In the genomic region with DNA sequence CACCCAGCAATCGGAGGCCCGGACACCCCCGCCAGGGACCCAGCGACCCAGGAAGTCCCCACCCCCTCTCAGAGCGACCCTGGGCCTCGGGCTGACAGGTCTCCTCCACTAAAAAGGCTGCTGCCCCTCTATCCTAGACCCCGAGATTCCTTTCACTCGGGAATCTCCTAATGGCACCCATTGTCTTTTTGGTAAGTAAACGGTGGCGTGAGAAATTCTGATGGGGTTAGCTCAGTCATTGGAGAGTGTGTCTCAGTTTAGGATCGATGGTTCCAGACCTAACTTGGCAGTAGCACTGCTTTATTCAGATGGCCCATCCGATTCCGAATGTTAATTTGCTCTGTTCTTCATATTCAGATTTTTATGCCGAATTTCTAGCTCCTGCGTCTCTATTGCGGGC, we compare ENCODE assay signal across 8 cellular contexts.
DNase-seq lines count a peak whose midpoint lies in the region; ATAC-seq, FAIRE-seq and TF ChIP-seq lines count a peak whose summit lies in the region.
"Not testable (repeated sequence)": the region's sequence is repeated elsewhere in the genome, so short reads cannot be mapped to it uniquely, and the experiment has no call there.

No MANE protein-coding gene starts in this region.

- H3K9me3 Mint-ChIP-seq in osteocyte (ENCODE audit: unreplicated experiment): not testable (repeated sequence)

- not testable (repeated sequence) for TF ChIP-seq EP300 in H1 (IDR thresholded peaks at IDR 0.05; ENCODE audit: borderline replicate concordance in 1 of 2, low read depth in 2 of 2, low read length in 2 of 2); gastroesophageal sphincter (IDR thresholded peaks at IDR 0.05); suprapubic skin (IDR thresholded peaks at IDR 0.05)

- not testable (repeated sequence) for H3K9me3 ChIP-seq in GM23248 (ENCODE audit: low read depth); adipocyte (ENCODE audit: control insufficient read depth, low read length); H1 (ENCODE audit: insufficient read depth in 2 of 2, low read depth in 1 of 2, low read length in 1 of 2); gastroesophageal sphincter; iPS-18c (ENCODE audit: control insufficient read depth, insufficient read depth, low read length); suprapubic skin

- not testable (repeated sequence) for H3K79me2 ChIP-seq in GM23248 (ENCODE audit: insufficient read depth); H1 (ENCODE audit: control insufficient read depth in 1 of 2, insufficient read depth in 2 of 2, low read length in 2 of 2)

- H4K5ac ChIP-seq in H1 (ENCODE audit: insufficient read length, low read depth, low read length): not testable (repeated sequence)

- not testable (repeated sequence) for H2BK15ac ChIP-seq in H1 (ENCODE audit: low read length)

- H3K36me3 Mint-ChIP-seq in osteocyte (ENCODE audit: unreplicated experiment): not testable (repeated sequence)

- H3K79me1 ChIP-seq in H1 (ENCODE audit: low read depth, low read length): not testable (repeated sequence)

- H4K20me1 ChIP-seq in GM23248 (ENCODE audit: insufficient read depth); H1 (replicated peaks in 1 of 2; ENCODE audit: control insufficient read depth in 1 of 2, insufficient read depth in 2 of 2, low read length in 2 of 2): not testable (repeated sequence)

- POLR2A ChIA-PET in H1 (lab: Charles Lee; ENCODE audit: partially characterized antibody): not testable (repeated sequence)

- ATAC-seq in SK-N-SH treated with all-trans-retinoic acid at 6 μM for 48 hours (peak; percentile 10; the same call in 1 of the 3 replicates), gastroesophageal sphincter (peak; percentile 25)

- H3K4me1 Mint-ChIP-seq in osteocyte (ENCODE audit: unreplicated experiment): not testable (repeated sequence)

- H2AFZ ChIP-seq in GM23248: peak overlapping the region; percentile 73
- not testable (repeated sequence) for H2AFZ ChIP-seq in H1 (ENCODE audit: low read length)

- not testable (repeated sequence) for H3K27ac Mint-ChIP-seq in osteocyte (ENCODE audit: unreplicated experiment)

- H3K9ac ChIP-seq in GM23248: peak overlapping the region; percentile 40; the same call in 1 of the 2 replicates
- not testable (repeated sequence) for H3K9ac ChIP-seq in adipocyte (ENCODE audit: low read length); H1 (replicated peaks in 1 of 4; ENCODE audit: extremely low read depth in 1 of 4, low read depth in 3 of 4, low read length in 3 of 4)

- not testable (repeated sequence) for FAIRE-seq in H1 (lab: Jason Lieb, UNC)

- H3F3A ChIP-seq in GM23248 (ENCODE audit: insufficient read depth): not testable (repeated sequence)

- H2BK120ac ChIP-seq in H1 (replicated peaks; ENCODE audit: low read depth, low read length): not testable (repeated sequence)

- not testable (repeated sequence) for H2BK20ac ChIP-seq in H1 (ENCODE audit: low read length)

- H3K4me3 Mint-ChIP-seq in osteocyte (ENCODE audit: unreplicated experiment): peak overlapping the region; percentile 26

- not testable (repeated sequence) for TF ChIP-seq POLR2A in H1 (IDR thresholded peaks at IDR 0.05; ENCODE audit: control extremely low read depth in 1 of 2, low read depth in 2 of 2, low read length in 2 of 2); gastroesophageal sphincter (IDR thresholded peaks at IDR 0.05); suprapubic skin (IDR thresholded peaks at IDR 0.05)

- H3K23me2 ChIP-seq in H1 (ENCODE audit: low read depth, low read length): not testable (repeated sequence)

- H4K91ac ChIP-seq in H1 (replicated peaks; ENCODE audit: insufficient read length, low read length): not testable (repeated sequence)

- not testable (repeated sequence) for DNase-seq in GM23248; adipocyte (ENCODE audit: low read depth); H1 (ENCODE audit: low read depth in 1 of 2, low spot score in 2 of 2); osteocyte (ENCODE audit: extremely low spot score, unreplicated experiment); suprapubic skin (ENCODE audit: low spot score in 2 of 2)

- H2AK5ac ChIP-seq in H1 (ENCODE audit: low read depth, low read length): not testable (repeated sequence)

- not testable (repeated sequence) for H3K4me1 ChIP-seq in GM23248 (ENCODE audit: insufficient read depth); adipocyte (ENCODE audit: control insufficient read depth, insufficient read depth, low read length); H1 (replicated peaks in 1 of 4; ENCODE audit: control insufficient read depth in 3 of 4, insufficient read depth in 4 of 4, low read length in 3 of 4); gastroesophageal sphincter; suprapubic skin

- H2BK12ac ChIP-seq in H1 (ENCODE audit: low read depth, low read length): not testable (repeated sequence)

- H3K27ac ChIP-seq in GM23248; H1 (ENCODE audit: low read depth, low read length); gastroesophageal sphincter; suprapubic skin: not testable (repeated sequence)

- in situ Hi-C loops in GM23248 (cut with MboI): not testable (repeated sequence)

- not testable (repeated sequence) for H3K14ac ChIP-seq in H1 (ENCODE audit: insufficient read length)

- H3K23ac ChIP-seq in H1 (ENCODE audit: insufficient read length): not testable (repeated sequence)

- not testable (repeated sequence) for H3K36me3 ChIP-seq in GM23248 (ENCODE audit: low read depth); adipocyte (ENCODE audit: control insufficient read depth, insufficient read depth, low read length, severe bottlenecking); H1 (ENCODE audit: control insufficient read depth in 2 of 4, insufficient read depth in 4 of 4, low read length in 3 of 4); gastroesophageal sphincter; suprapubic skin

- H3K4ac ChIP-seq in H1 (replicated peaks; ENCODE audit: insufficient read length, low read depth, low read length): not testable (repeated sequence)

- CTCF ChIA-PET in H1 (lab: Charles Lee; ENCODE audit: partially characterized antibody): not testable (repeated sequence)

- H3K9me2 ChIP-seq in GM23248 (ENCODE audit: insufficient read depth): not testable (repeated sequence)

- H3K4me2 ChIP-seq in GM23248 (ENCODE audit: unreplicated experiment) (peak overlapping the region; percentile 42), H1 (ENCODE audit: insufficient read depth in 1 of 2, low read depth in 2 of 2, low read length in 2 of 2) (peak overlapping the region in 1 of 2 experiments; percentile 42; a peak in 2 of 4 replicates)

- not testable (repeated sequence) for TF ChIP-seq CTCF in H1 (IDR thresholded peaks at IDR 0.05; ENCODE audit: control extremely low read depth in 1 of 3, insufficient read depth in 1 of 3, low read depth in 1 of 3, low read length in 3 of 3); gastroesophageal sphincter (IDR thresholded peaks at IDR 0.05); osteocyte (IDR thresholded peaks at IDR 0.05); suprapubic skin (IDR thresholded peaks at IDR 0.05)

- TF ChIP-seq RAD21 in H1 (IDR thresholded peaks at IDR 0.05 in 1 of 2, conservative IDR thresholded peaks at IDR 0.05 in 1 of 2; ENCODE audit: low read depth in 2 of 2, low read length in 2 of 2): not testable (repeated sequence)

- not testable (repeated sequence) for H4K8ac ChIP-seq in H1 (ENCODE audit: extremely low read depth, insufficient read depth, low read length)

- H3K56ac ChIP-seq in H1 (replicated peaks; ENCODE audit: insufficient read length, low read depth, low read length): not testable (repeated sequence)

- H3K18ac ChIP-seq in H1 (ENCODE audit: extremely low read depth, low read length): not testable (repeated sequence)

- H3K27me3 Mint-ChIP-seq in osteocyte (ENCODE audit: unreplicated experiment): not testable (repeated sequence)

- H3K4me3 ChIP-seq in GM23248 (peak overlapping the region; percentile 59), adipocyte (ENCODE audit: low read length) (peak overlapping the region; percentile 54), H1 (ENCODE audit: extremely low read depth in 1 of 4, insufficient read depth in 2 of 4, low read depth in 3 of 4, low read length in 4 of 4) (peak overlapping the region; percentile 27 to 63 (median 43); a peak in 6 of 8 replicates), gastroesophageal sphincter (peak overlapping the region in 1 of 2 donors; percentile 34), iPS-18c (ENCODE audit: insufficient read depth, low read depth, low read length) (peak overlapping the region; percentile 36; the same call in 1 of the 2 replicates), suprapubic skin (peak overlapping the region; percentile 28)

- not testable (repeated sequence) for H2BK5ac ChIP-seq in H1 (ENCODE audit: low read depth, low read length)

- whole genome bisulfite sequencing in GM23248 (ENCODE audit: low coverage in 1 of 2, low lambda C conversion rate in 2 of 2, missing lambda C conversion rate in 2 of 2), 2 experiments: 3% methylated on average over 10 to 13 of the region's 16 CpGs
- 3% methylated on average over 10 of the region's 16 CpGs; no CpG with 5 or more reads in 1 of the 2 experiments for WGBS in H1 (ENCODE audit: extremely low coverage in 1 of 2, insufficient coverage in 1 of 2, insufficient read length in 1 of 2, insufficient replicate concordance in 2 of 2, low coverage in 1 of 2, low lambda C conversion rate in 2 of 2, missing lambda C conversion rate in 1 of 2), 2 experiments
- WGBS in gastroesophageal sphincter (ENCODE audit: low coverage in 1 of 2), 2 donors: 0% methylated on average over 3 of the region's 16 CpGs; no CpG with 5 or more reads in 1 of the 2 donors
- WGBS in suprapubic skin: 11% methylated on average over 10 of the region's 16 CpGs

- H3K27me3 ChIP-seq in GM23248 (replicated peaks; ENCODE audit: insufficient read depth); adipocyte (replicated peaks; ENCODE audit: control insufficient read depth, insufficient read depth, low read length); H1 (replicated peaks in 1 of 4; ENCODE audit: control insufficient read depth in 3 of 4, extremely low read depth in 1 of 4, insufficient read depth in 3 of 4, low read length in 3 of 4); suprapubic skin: not testable (repeated sequence)
- peaks cover 23% of the 10 kb centered on the region for H3K27me3 ChIP-seq in gastroesophageal sphincter
